ENCODE assay signal across 3 cellular contexts in the genomic region with DNA sequence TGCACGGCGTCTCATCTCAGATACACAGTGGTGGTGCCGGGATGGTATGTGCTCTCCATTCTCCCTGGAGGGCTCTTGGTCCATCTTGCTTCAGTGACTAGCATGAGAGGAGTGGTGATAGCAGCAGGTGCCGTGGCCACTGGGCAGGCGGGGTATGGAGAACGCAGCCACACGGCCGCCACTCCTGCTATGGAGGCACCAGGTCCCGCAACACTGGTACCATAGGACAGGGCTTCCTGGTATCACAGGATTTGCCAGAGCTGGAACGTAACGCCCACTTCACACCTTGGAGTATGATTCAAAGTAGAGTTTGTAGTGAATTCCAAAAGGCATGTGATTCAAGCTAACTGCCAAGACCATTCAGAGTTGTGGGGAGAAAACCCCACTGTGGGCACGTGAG.
"Had no signal": no experiment of that assay in that cellular context is flagged by ENCODE, and none has a peak within 500 bp of the region (broad histone marks: within the 10 kb centered on the region; RNA-seq: fewer than 3 reads in every experiment).

No MANE protein-coding gene starts in this region.

- DNase-seq: GDM1, GF-D8 had no signal

- H3K4me3 ChIP-seq: GM12878 had no signal
